ENCODE assay signal across 1 cellular context in the genomic region with DNA sequence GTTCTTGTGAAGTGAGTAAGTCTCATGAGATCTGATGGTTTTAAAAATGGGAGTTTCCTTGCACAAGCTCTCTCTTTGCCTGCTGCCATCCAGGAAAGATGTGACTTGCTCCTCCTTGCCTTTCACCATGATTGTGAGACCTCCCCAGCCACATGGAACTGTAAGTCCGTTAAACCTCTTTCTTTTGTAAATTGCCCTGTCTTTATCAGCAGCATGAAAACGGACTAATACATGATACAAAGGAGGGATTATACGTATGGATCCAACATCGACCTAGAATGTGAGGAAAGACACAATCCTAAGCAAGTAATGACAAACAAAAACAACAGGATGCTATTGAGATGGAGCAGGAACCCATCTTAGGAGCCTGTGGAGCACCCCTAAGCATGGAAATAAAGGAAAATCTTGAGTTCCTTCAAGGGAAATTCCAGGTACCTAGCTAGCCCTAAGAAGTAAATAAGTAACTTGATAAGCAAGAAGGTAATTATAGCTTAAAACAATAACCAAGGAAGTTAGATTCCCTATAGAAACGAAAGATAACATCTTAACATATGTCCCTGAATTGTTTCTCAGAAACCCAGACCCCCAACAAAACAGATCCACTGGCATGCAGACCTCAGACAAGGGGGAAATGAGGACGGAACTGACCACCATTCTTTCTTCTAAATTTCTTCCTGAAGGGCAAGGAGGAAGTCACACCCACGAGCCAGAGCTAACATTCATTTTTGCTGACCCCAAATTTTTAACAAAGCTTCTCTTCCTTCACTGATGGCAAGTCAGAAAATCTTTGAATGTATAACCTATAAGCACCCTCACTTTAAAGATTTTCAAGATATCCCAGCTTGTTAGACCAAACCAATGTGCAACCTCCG.
TF ChIP-seq lines count a peak whose summit lies in the region.

No MANE protein-coding gene starts in this region.

TF ChIP-seq in HEK293, 187 proteins besides CTCF, POLR2A, EP300 and RAD21 (continued from another document):
- TF ChIP-seq ZNF274 (IDR thresholded peaks at IDR 0.05; ENCODE audit: low read length) (no peak), ZNF274 (tag by site-specific recombination; IDR thresholded peaks at IDR 0.05; ENCODE audit: borderline replicate concordance) (no peak), ZBTB17 (tag by site-specific recombination; IDR thresholded peaks at IDR 0.05) (peak; percentile 29; the same call in 1 of the 2 replicates), ZIC2 (tag by site-specific recombination; IDR thresholded peaks at IDR 0.05) (no peak), GLIS2 (tag by site-specific recombination; IDR thresholded peaks at IDR 0.05) (no peak)
- TF ChIP-seq, protein P1, sequence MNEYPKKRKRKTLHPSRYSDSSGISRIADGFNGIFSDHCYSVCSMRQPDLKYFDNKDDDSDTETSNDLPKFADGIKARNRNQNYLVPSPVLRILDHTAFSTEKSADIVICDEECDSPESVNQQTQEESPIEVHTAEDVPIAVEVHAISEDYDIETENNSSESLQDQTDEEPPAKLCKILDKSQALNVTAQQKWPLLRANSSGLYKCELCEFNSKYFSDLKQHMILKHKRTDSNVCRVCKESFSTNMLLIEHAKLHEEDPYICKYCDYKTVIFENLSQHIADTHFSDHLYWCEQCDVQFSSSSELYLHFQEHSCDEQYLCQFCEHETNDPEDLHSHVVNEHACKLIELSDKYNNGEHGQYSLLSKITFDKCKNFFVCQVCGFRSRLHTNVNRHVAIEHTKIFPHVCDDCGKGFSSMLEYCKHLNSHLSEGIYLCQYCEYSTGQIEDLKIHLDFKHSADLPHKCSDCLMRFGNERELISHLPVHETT (tag by site-specific recombination; IDR thresholded peaks at IDR 0.05), result no peak
